ENCODE assay signal across 20 cellular contexts in genomic region chr4:56323386-56323785, GRCh38.
"Had no signal": no experiment of that assay in that cellular context is flagged by ENCODE, and none has a peak within 500 bp of the region (broad histone marks: within the 10 kb centered on the region; RNA-seq: fewer than 3 reads in every experiment).

No MANE protein-coding gene starts in this region.

- H3K36me3 ChIP-seq: adrenal gland, gastrocnemius medialis, heart left ventricle, left ventricle myocardium inferior, vagina had no signal

- H3K27me3 Mint-ChIP-seq: progenitor cell of endocrine pancreas; stimulated activated naive CD8-positive, alpha-beta T cell treated with anti-CD3 and anti-CD28 coated beads, Interleukin-15, Interleukin-2, amounts not matched to agents 100 ng/mL and 50 ng/mL, for 24 hours; T-cell had no signal

- H3K4me3 ChIP-seq: adrenal gland, gastrocnemius medialis, heart left ventricle, left ventricle myocardium inferior, skin epidermis, transverse colon, vagina had no signal

- H3K9me3 Mint-ChIP-seq: activated CD4-positive, alpha-beta T cell treated with anti-CD3 and anti-CD28 coated beads, Interleukin-2, amount 10 ng/mL, durations not matched to agents 7 days and 5 days; activated naive CD4-positive, alpha-beta T cell treated with anti-CD3 and anti-CD28 coated beads, Interleukin-2, amount 50 U/mL, for 72 hours; activated T-cell treated with anti-CD3 and anti-CD28 coated beads, Interleukin-2, amount 50 U/mL, for 72 hours; naive thymus-derived CD8-positive, alpha-beta T cell; stimulated activated naive CD8-positive, alpha-beta T cell treated with anti-CD3 and anti-CD28 coated beads, Interleukin-15, Interleukin-2, amounts not matched to agents 100 ng/mL and 50 ng/mL, for 24 hours; T-cell had no signal

- H3K4me3 Mint-ChIP-seq: activated CD4-positive, alpha-beta T cell treated with anti-CD3 and anti-CD28 coated beads, Interleukin-2, amount 10 ng/mL, durations not matched to agents 7 days and 5 days; activated T-cell treated with anti-CD3 and anti-CD28 coated beads, Interleukin-2, amount 50 U/mL, for 72 hours; naive thymus-derived CD8-positive, alpha-beta T cell; stimulated activated naive CD8-positive, alpha-beta T cell treated with anti-CD3 and anti-CD28 coated beads, Interleukin-15, Interleukin-2, amounts not matched to agents 100 ng/mL and 50 ng/mL, for 24 hours; T-cell had no signal

- ATAC-seq: activated naive CD4-positive, alpha-beta T cell treated with anti-CD3 and anti-CD28 coated beads, Interleukin-2, amount 50 U/mL, for 72 hours; activated T-cell treated with anti-CD3 and anti-CD28 coated beads, Interleukin-2, amount 50 U/mL, for 72 hours; gastrocnemius medialis; heart left ventricle; naive thymus-derived CD8-positive, alpha-beta T cell; right cardiac atrium; SK-N-SH treated with all-trans-retinoic acid at 6 μM for 48 hours; T-cell had no signal

- DNase-seq: activated CD4-positive, alpha-beta T cell treated with anti-CD3 and anti-CD28 coated beads, Interleukin-2, amount 10 ng/mL, durations not matched to agents 7 days and 5 days; activated CD8-positive, alpha-beta memory T cell treated with anti-CD3 and anti-CD28 coated beads for 24 hours; activated gamma-delta T cell; activated T-cell treated with anti-CD3 and anti-CD28 coated beads, Interleukin-2, amount 50 U/mL, for 72 hours; adrenal gland; gastrocnemius medialis; heart left ventricle; left ventricle myocardium inferior; mammary epithelial cell; naive thymus-derived CD8-positive, alpha-beta T cell; right cardiac atrium; T-cell; T-helper 9 cell; transverse colon had no signal

- H3K4me1 ChIP-seq: adrenal gland, gastrocnemius medialis, heart left ventricle, left ventricle myocardium inferior, transverse colon, vagina had no signal

- H3K27ac ChIP-seq: adrenal gland, gastrocnemius medialis, heart left ventricle, left ventricle myocardium inferior, skin epidermis, transverse colon, vagina had no signal

- H3K4me1 Mint-ChIP-seq: activated CD4-positive, alpha-beta T cell treated with anti-CD3 and anti-CD28 coated beads, Interleukin-2, amount 10 ng/mL, durations not matched to agents 7 days and 5 days; naive thymus-derived CD8-positive, alpha-beta T cell; T-cell had no signal

- H3K27ac Mint-ChIP-seq: activated CD4-positive, alpha-beta T cell treated with anti-CD3 and anti-CD28 coated beads, Interleukin-2, amount 10 ng/mL, durations not matched to agents 7 days and 5 days; activated naive CD4-positive, alpha-beta T cell treated with anti-CD3 and anti-CD28 coated beads, Interleukin-2, amount 50 U/mL, for 72 hours; activated T-cell treated with anti-CD3 and anti-CD28 coated beads, Interleukin-2, amount 50 U/mL, for 72 hours; stimulated activated naive CD8-positive, alpha-beta T cell treated with anti-CD3 and anti-CD28 coated beads, Interleukin-15, Interleukin-2, amounts not matched to agents 100 ng/mL and 50 ng/mL, for 24 hours; T-cell had no signal

- H3K36me3 Mint-ChIP-seq: activated naive CD4-positive, alpha-beta T cell treated with anti-CD3 and anti-CD28 coated beads, Interleukin-2, amount 50 U/mL, for 72 hours; naive thymus-derived CD8-positive, alpha-beta T cell; T-cell had no signal

- H3K9me3 ChIP-seq: adrenal gland, gastrocnemius medialis, heart left ventricle, left ventricle myocardium inferior, transverse colon, vagina had no signal

- H3K27me3 ChIP-seq: adrenal gland, gastrocnemius medialis, heart left ventricle, transverse colon, vagina had no signal
